11 cellular contexts compared by ENCODE assay signal in the genomic region with DNA sequence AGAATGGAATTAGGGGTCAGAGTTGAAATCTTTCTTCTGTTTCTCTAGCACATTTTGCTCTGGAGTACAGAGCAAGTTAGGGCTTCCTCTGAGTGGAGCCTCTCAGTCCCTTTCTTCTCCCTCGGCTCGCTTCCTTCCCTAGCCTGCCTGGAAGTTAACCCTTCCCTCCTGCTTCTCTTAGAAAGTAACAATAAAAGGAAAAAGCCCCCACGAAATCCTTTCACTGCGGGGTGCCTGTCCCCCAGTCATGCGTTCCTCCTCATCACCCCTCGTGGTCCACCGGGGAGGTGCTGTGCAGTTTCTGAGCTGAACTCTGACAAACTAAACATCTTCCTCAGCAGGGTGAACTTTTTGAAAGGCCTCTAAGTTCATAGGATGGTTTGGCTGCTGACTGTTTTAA. TPM values are rescaled to one million over a fixed set of nuclear protein-coding genes. Genes with fewer than 3 reads are reported as not detected.
DNase-seq lines count a peak whose midpoint lies in the region; ATAC-seq, FAIRE-seq and TF ChIP-seq lines count a peak whose summit lies in the region.
"Had no signal": no experiment of that assay in that cellular context is flagged by ENCODE, and none has a peak within 500 bp of the region (broad histone marks: within the 10 kb centered on the region; RNA-seq: fewer than 3 reads in every experiment).

No MANE protein-coding gene starts in this region.

- H3K36me3 Mint-ChIP-seq in naive thymus-derived CD8-positive, alpha-beta T cell = peaks cover 0 to 5% (median 0%) of the 10 kb centered on the region in 3 donors
- H3K36me3 Mint-ChIP-seq: activated CD4-positive, alpha-beta memory T cell treated with anti-CD3 and anti-CD28 coated beads for 36 hours had no signal

- intact Hi-C loops in A673 (cut with micrococcal nuclease; ENCODE audit: unreplicated experiment) (no loop called here), mammary epithelial cell (cut with micrococcal nuclease) (loop anchor here (1.0 kb wide), 2 partner anchors 9 to 47 kb away; no protein-coding TSS in a partner anchor)

- H3K4me1 Mint-ChIP-seq in naive thymus-derived CD8-positive, alpha-beta T cell = peaks cover 12 to 36% (median 31%) of the 10 kb centered on the region in 4 donors

- no peak for FAIRE-seq in D721Med (lab: Jason Lieb, UNC)

- H3K79me2 ChIP-seq in mammary epithelial cell (ENCODE audit: insufficient read depth, low read length) = peaks cover 54% of the 10 kb centered on the region

- under 1% methylated on average over 7 of the region's 7 CpGs for WGBS in HUES64
- WGBS in mammary epithelial cell (ENCODE audit: low coverage, missing lambda C conversion rate) = 0% methylated on average over 7 of the region's 7 CpGs

- H3K27me3 ChIP-seq in A673 (replicated peaks; ENCODE audit: insufficient read depth, low read depth, low read length, poor library complexity) (no peaks in the 10 kb centered on the region), HUES64 (ENCODE audit: insufficient read depth, low read length) (0 out of 2 replicates have a peak, but pooled peaks cover 3% of the 10 kb centered on the region), mammary epithelial cell (ENCODE audit: insufficient read depth, low read length) (no peaks in the 10 kb centered on the region)

- no peaks in the 10 kb centered on the region for H3K9me3 ChIP-seq in A673 (ENCODE audit: low read depth, low read length, poor library complexity, severe bottlenecking)
- H3K9me3 ChIP-seq in HUES64 (ENCODE audit: insufficient read depth, low read depth, low read length) = no peaks in the 10 kb centered on the region
- no peaks in the 10 kb centered on the region for H3K9me3 ChIP-seq in mammary epithelial cell (replicated peaks; ENCODE audit: insufficient read depth, low read length)

- CTCF ChIA-PET in A673 (lab: Charles Lee) (interaction anchor here (0.6 to 1.4 kb wide), 2 partner anchors 19 to 117 kb away, joined by 4 to 5 read pairs; no protein-coding TSS in a partner anchor), mammary epithelial cell (lab: Charles Lee; ENCODE audit: low non-redundant PET) (interaction anchor here (0.7 kb wide), 2 partner anchors 30 to 116 kb away, joined by 3 to 7 read pairs; no protein-coding TSS in a partner anchor)

- in situ Hi-C loops in mammary epithelial cell (cut with MboI; ENCODE audit: low sequenced_read_pairs in 2 of 2) = no loop called here

- BruUV-seq in A673 (replicated peaks; lab: Mats Ljungman, UMichigan) (no TSS peak), mammary epithelial cell (replicated peaks; lab: Mats Ljungman, UMichigan) (no TSS peak)

- dilution Hi-C loops in mammary epithelial cell (cut with HindIII; ENCODE audit: low sequenced_read_pairs) = no loop called here

- TF ChIP-seq CTCF in A673 (conservative IDR thresholded peaks at IDR 0.05; ENCODE audit: low read depth, low read length) (no peak), mammary epithelial cell (conservative IDR thresholded peaks at IDR 0.05 in 1 of 2, IDR thresholded peaks at IDR 0.05 in 1 of 2; ENCODE audit: extremely low read depth in 1 of 2, insufficient read depth in 1 of 2, low read depth in 1 of 2, low read length in 2 of 2) (no peak), D721Med (IDR thresholded peaks at IDR 0.05; ENCODE audit: insufficient read depth, missing control alignments) (no peak)

- peaks cover 27% of the 10 kb centered on the region for H3K4me1 ChIP-seq in A673 (ENCODE audit: insufficient read depth, low read length, poor library complexity, severe bottlenecking)
- peaks cover 34% of the 10 kb centered on the region for H3K4me1 ChIP-seq in HUES64 (ENCODE audit: insufficient read depth, low read length)
- peaks cover 21% of the 10 kb centered on the region for H3K4me1 ChIP-seq in mammary epithelial cell (ENCODE audit: insufficient read depth, low read length)

- H3K9me3 Mint-ChIP-seq in naive thymus-derived CD8-positive, alpha-beta T cell = peaks cover 0 to 2% (median 0%) of the 10 kb centered on the region in 9 donors
- H3K9me3 Mint-ChIP-seq: activated CD4-positive, alpha-beta memory T cell treated with anti-CD3 and anti-CD28 coated beads for 36 hours had no signal

- ATAC-seq in naive thymus-derived CD8-positive, alpha-beta T cell = no peak
- no peak for ATAC-seq in HG03139 (IDR thresholded peaks at IDR 0.05; ENCODE audit: unreplicated experiment)

- H2AFZ ChIP-seq in mammary epithelial cell (ENCODE audit: low read depth, low read length) = peak overlapping the region; percentile 31

- H3K36me3 ChIP-seq in A673 (ENCODE audit: insufficient read depth, low read length, poor library complexity, severe bottlenecking) = peaks cover 26% of the 10 kb centered on the region
- peaks cover 26% of the 10 kb centered on the region for H3K36me3 ChIP-seq in HUES64 (ENCODE audit: insufficient read depth, low read length)
- H3K36me3 ChIP-seq in mammary epithelial cell (ENCODE audit: insufficient read depth, low read length) = no peaks in the 10 kb centered on the region

- POLR2A ChIA-PET in A673 (lab: Charles Lee; ENCODE audit: low non-redundant PET) = interaction anchor here (0.6 kb wide), 2 partner anchors 28 to 255 kb away, joined by 4 to 8 read pairs; no protein-coding TSS in a partner anchor
- POLR2A ChIA-PET in naive thymus-derived CD8-positive, alpha-beta T cell (lab: Charles Lee) = no interaction called here

- H3K27ac Mint-ChIP-seq in naive thymus-derived CD8-positive, alpha-beta T cell = peak overlapping the region in 2 of 10 donors; percentile 47 to 65
- H3K27ac Mint-ChIP-seq: activated CD4-positive, alpha-beta memory T cell treated with anti-CD3 and anti-CD28 coated beads for 36 hours had no signal

- H3K4me3 Mint-ChIP-seq in naive thymus-derived CD8-positive, alpha-beta T cell = peak overlapping the region; percentile 28 to 87 (median 73)
- H3K4me3 Mint-ChIP-seq: activated CD4-positive, alpha-beta memory T cell treated with anti-CD3 and anti-CD28 coated beads for 36 hours had no signal

- H3K9ac ChIP-seq in HUES64 (ENCODE audit: low read depth, low read length) = peak overlapping the region; percentile 89
- H3K9ac ChIP-seq in mammary epithelial cell (ENCODE audit: insufficient read depth, low read length) = peak overlapping the region; percentile 53

- H4K20me1 ChIP-seq in mammary epithelial cell (ENCODE audit: insufficient read depth, low read length) = no peaks in the 10 kb centered on the region

- peak overlapping the region; percentile 99 for H3K4me3 ChIP-seq in A673 (ENCODE audit: low read depth, low read length, poor library complexity, severe bottlenecking)
- H3K4me3 ChIP-seq in HUES64 (ENCODE audit: low read length) = peak overlapping the region; percentile 97
- peak overlapping the region; percentile 71 to 93 (median 77) for H3K4me3 ChIP-seq in mammary epithelial cell (replicated peaks in 1 of 3; ENCODE audit: insufficient read depth in 1 of 3, low read depth in 2 of 3, low read length in 3 of 3)

- H3K27me3 Mint-ChIP-seq in naive thymus-derived CD8-positive, alpha-beta T cell = peaks cover 35 to 74% (median 54%) of the 10 kb centered on the region in 5 donors

- DNase-seq in A673 (ENCODE audit: low spot score) = peak; percentile 28
- no peak for DNase-seq in mammary epithelial cell
- no peak for DNase-seq in naive thymus-derived CD8-positive, alpha-beta T cell
- no peak for DNase-seq in stimulated activated naive CD4-positive, alpha-beta T cell treated with Interleukin-2 at 50 U/mL for 16 hours (lab: John Stamatoyannopoulos, UW)
- DNase-seq in stimulated activated CD8-positive, alpha-beta memory T cell treated with anti-CD3 and anti-CD28 coated beads, Interleukin-4, amount 100 ng/mL, for 48 hours = no peak
- no peak for DNase-seq in D721Med (ENCODE audit: insufficient read length, low spot score)
- DNase-seq: activated CD4-positive, alpha-beta memory T cell treated with anti-CD3 and anti-CD28 coated beads for 36 hours; NCI-H187 treated with DMSO at 0.1 percent for 48 hours; stimulated activated CD4-positive, alpha-beta T cell treated with anti-CD3 and anti-CD28 coated beads, Interleukin-4, amount 100 ng/mL, for 4 hours had no signal

- peak overlapping the region; percentile 89 for H3K4me2 ChIP-seq in mammary epithelial cell (ENCODE audit: insufficient read depth, low read depth, low read length)

- H3K27ac ChIP-seq in A673 (ENCODE audit: low read depth, low read length, poor library complexity, severe bottlenecking) = peak overlapping the region; percentile 93
- peak overlapping the region; percentile 51 for H3K27ac ChIP-seq in HUES64 (ENCODE audit: low read depth, low read length)
- H3K27ac ChIP-seq in mammary epithelial cell (ENCODE audit: insufficient read depth, low read depth, low read length) = peak overlapping the region; percentile 61

RNA-seq across cellular contexts. Expression of a gene that starts 2.0 kb away (rescaled TPM):
- 614 and 767 TPM in 2 replicates for total RNA-seq in A673 (2021)
- polyA plus RNA-seq in HUES64 (2013, experiment 1 of 2) = 353 TPM
- 448 TPM for polyA plus RNA-seq in HUES64 (2013, experiment 2 of 2)
- total RNA-seq in mammary epithelial cell = 1,000 to 10,000 TPM in 1 of 2 donors, 100 to 1,000 TPM in 1; 782 to 1,729 TPM
- 501 TPM for polyA plus RNA-seq in mammary epithelial cell
- 221 TPM for polyA minus RNA-seq in mammary epithelial cell
- total RNA-seq in naive thymus-derived CD8-positive, alpha-beta T cell = not detected
- under 1 TPM in 2 of 3 donors, not detected in 1; 0.15 to 0.48 TPM for polyA plus RNA-seq in naive thymus-derived CD8-positive, alpha-beta T cell

Comparison
In these comparisons a context has a peak if more than half of its experiments do, and no peak if none do; other contexts are left out.
1. RNA of a gene that starts 2.0 kb away (total RNA-seq): 782 to 1,729 TPM in mammary epithelial cell and 614 to 767 TPM in A673; not detected in naive thymus-derived CD8-positive, alpha-beta T cell; every median in the first group is over 100 times any median in the second.
2. Peak in every context shown above with its lines, with median percentiles within 50 percentile points of each other: H3K27ac ChIP-seq and H3K4me3 ChIP-seq.